15 cellular contexts compared by ENCODE assay signal in genomic region chr2:239124152-239124899, GRCh38.
"Had no signal": no experiment of that assay in that cellular context is flagged by ENCODE, and none has a peak within 500 bp of the region (broad histone marks: within the 10 kb centered on the region; RNA-seq: fewer than 3 reads in every experiment).

No MANE protein-coding gene starts in this region.

- H3K4me3 ChIP-seq: esophagus squamous epithelium, heart left ventricle, right atrium auricular region, testis, transverse colon had no signal

- H3K27ac ChIP-seq: esophagus squamous epithelium, heart left ventricle, neutrophil, right atrium auricular region, testis, transverse colon had no signal

- DNase-seq: cerebellar nuclear complex; esophagus squamous epithelium; foreskin fibroblast; hippocampal formation; kidney glomerular epithelial cell; mesendoderm; naive B cell; stimulated activated CD4-positive, alpha-beta T cell treated with anti-CD3 and anti-CD28 coated beads, Interleukin-4, amount 100 ng/mL, for 1 hour; stimulated activated CD8-positive, alpha-beta memory T cell treated with anti-CD3 and anti-CD28 coated beads, Interleukin-4, amount 100 ng/mL, for 48 hours; testis; transverse colon had no signal

- H3K9me3 ChIP-seq: esophagus squamous epithelium, heart left ventricle, neutrophil, right atrium auricular region, testis, transverse colon had no signal

- H3K27me3 ChIP-seq: esophagus squamous epithelium, heart left ventricle, neutrophil, right atrium auricular region, testis, transverse colon had no signal

- FAIRE-seq: colon had no signal
